In genomic region chr3:171160326-171160725, GRCh38 we compare ENCODE assay signal across 18 cellular contexts.
DNase-seq lines count a peak whose midpoint lies in the region; ATAC-seq and TF ChIP-seq lines count a peak whose summit lies in the region.
"Had no signal": no experiment of that assay in that cellular context is flagged by ENCODE, and none has a peak within 500 bp of the region (broad histone marks: within the 10 kb centered on the region; RNA-seq: fewer than 3 reads in every experiment).

No MANE protein-coding gene starts in this region.

- dilution Hi-C loops in IMR-90 (cut with HindIII; ENCODE audit: low sequenced_read_pairs, unreplicated experiment) = no loop called here

- H3K4me3 ChIP-seq in IMR-90 (ENCODE audit: insufficient read depth, low read depth, low read length) = no peak overlapping the region
- no peak overlapping the region for H3K4me3 ChIP-seq in adipocyte (ENCODE audit: low read length)
- H3K4me3 ChIP-seq in epithelial cell of esophagus (ENCODE audit: low read length) = no peak overlapping the region
- no peak overlapping the region for H3K4me3 ChIP-seq in Peyer's patch
- H3K4me3 ChIP-seq: SJSA1 had no signal

- no peak overlapping the region for H2AK5ac ChIP-seq in IMR-90 (ENCODE audit: low read depth, low read length)

- CTCF ChIA-PET in IMR-90 (lab: Yijun Ruan, JAX) = no interaction called here

- no peaks in the 10 kb centered on the region for H3K79me1 ChIP-seq in IMR-90 (ENCODE audit: low read depth in 1 of 2, low read length in 2 of 2)

- no peak overlapping the region for H2AFZ ChIP-seq in IMR-90 (replicated peaks; ENCODE audit: low read length, poor library complexity)

- H4K5ac ChIP-seq in IMR-90 (ENCODE audit: low read depth, low read length) = no peak overlapping the region

- no peaks in the 10 kb centered on the region for H3K27me3 ChIP-seq in IMR-90 (ENCODE audit: control insufficient read depth, insufficient read depth, low read length)
- H3K27me3 ChIP-seq in adipocyte (replicated peaks; ENCODE audit: control insufficient read depth, insufficient read depth, low read length) = no peaks in the 10 kb centered on the region
- no peaks in the 10 kb centered on the region for H3K27me3 ChIP-seq in Peyer's patch
- H3K27me3 ChIP-seq: SJSA1 had no signal

- H3K4me2 ChIP-seq in IMR-90 (ENCODE audit: low read depth, low read length) = no peak overlapping the region

- no peak overlapping the region for H2BK120ac ChIP-seq in IMR-90 (ENCODE audit: low read depth, low read length)

- peaks cover 5% of the 10 kb centered on the region for H3K9me3 ChIP-seq in IMR-90 (ENCODE audit: control insufficient read depth, insufficient read depth, low read length)
- H3K9me3 ChIP-seq in adipocyte (ENCODE audit: control insufficient read depth, low read length) = peaks cover 7% of the 10 kb centered on the region
- H3K9me3 ChIP-seq in Peyer's patch = no peaks in the 10 kb centered on the region
- H3K9me3 ChIP-seq: SJSA1 had no signal

- peaks cover 5% of the 10 kb centered on the region; the same call in 1 of the 2 replicates for H3K9me1 ChIP-seq in IMR-90 (ENCODE audit: insufficient read depth, low read length)

- intact Hi-C loops in IMR-90 (cut with micrococcal nuclease) = no loop called here

- H2AK9ac ChIP-seq in IMR-90 (replicated peaks; ENCODE audit: low read depth, low read length, poor library complexity) = no peak overlapping the region

- no peaks in the 10 kb centered on the region for H4K20me1 ChIP-seq in IMR-90 (ENCODE audit: insufficient read depth, low read length)

- H3K18ac ChIP-seq in IMR-90 (ENCODE audit: low read depth, low read length) = no peak overlapping the region

- POLR2A ChIA-PET in IMR-90 (lab: Charles Lee; ENCODE audit: unreplicated experiment) = no interaction called here

- no peak overlapping the region for H2BK20ac ChIP-seq in IMR-90 (ENCODE audit: low read depth, low read length)

- H3K23ac ChIP-seq in IMR-90 (ENCODE audit: low read depth, low read length) = no peak overlapping the region

- H3K14ac ChIP-seq in IMR-90 (replicated peaks; ENCODE audit: low read depth, low read length) = no peak overlapping the region

- no peak overlapping the region for H3K56ac ChIP-seq in IMR-90 (ENCODE audit: extremely low read depth, insufficient read depth, low read length)

- in situ Hi-C loops in IMR-90 (cut with MboI; ENCODE audit: low sequenced_read_pairs) = no loop called here

- no peak overlapping the region for H4K91ac ChIP-seq in IMR-90 (ENCODE audit: insufficient read depth, low read depth, low read length)

- no peak overlapping the region for H3K27ac ChIP-seq in IMR-90 (ENCODE audit: insufficient read depth, low read length)
- peak overlapping the region; percentile 72 for H3K27ac ChIP-seq in substantia nigra (ENCODE audit: low read depth, low read length, poor library complexity, severe bottlenecking)
- H3K27ac ChIP-seq in Peyer's patch = no peak overlapping the region
- H3K27ac ChIP-seq: SJSA1 had no signal

- TF ChIP-seq CTCF in IMR-90 (conservative IDR thresholded peaks at IDR 0.05; ENCODE audit: low read depth, low read length) = no peak
- TF ChIP-seq CTCF in epithelial cell of esophagus (IDR thresholded peaks at IDR 0.05; ENCODE audit: insufficient read depth, low read depth, low read length, missing control alignments) = no peak
- no peak for TF ChIP-seq CTCF in Peyer's patch (IDR thresholded peaks at IDR 0.05)

- no peak for TF ChIP-seq RAD21 in IMR-90 (IDR thresholded peaks at IDR 0.05; ENCODE audit: low read length)

- no peak overlapping the region for H2BK5ac ChIP-seq in IMR-90 (ENCODE audit: low read depth, low read length, poor library complexity, severe bottlenecking)

- no peak for TF ChIP-seq POLR2A in IMR-90 (IDR thresholded peaks at IDR 0.05; ENCODE audit: low read depth, low read length)
- TF ChIP-seq POLR2A in Peyer's patch (IDR thresholded peaks at IDR 0.05) = no peak

- no peak overlapping the region for H4K8ac ChIP-seq in IMR-90 (ENCODE audit: low read depth in 2 of 2, low read length in 2 of 2)

- H2BK15ac ChIP-seq in IMR-90 (ENCODE audit: low read depth, low read length) = no peak overlapping the region

- BruUV-seq in IMR-90 (replicated peaks; lab: Mats Ljungman, UMichigan) = no TSS peak

- WGBS in IMR-90 (ENCODE audit: extremely low coverage in 2 of 2, insufficient read length in 1 of 2), 2 experiments = no CpG with 5 or more reads among the region's 1 CpG

- no peak overlapping the region for H3K4ac ChIP-seq in IMR-90 (ENCODE audit: low read depth, low read length)

- H3K9ac ChIP-seq in IMR-90 (ENCODE audit: low read depth, low read length) (no peak overlapping the region), adipocyte (ENCODE audit: low read length) (no peak overlapping the region)

- H3K4me1 ChIP-seq in IMR-90 (ENCODE audit: control insufficient read depth, insufficient read depth, low read length) (no peaks in the 10 kb centered on the region), adipocyte (ENCODE audit: control insufficient read depth, insufficient read depth, low read length) (peaks cover 9% of the 10 kb centered on the region), Peyer's patch (peaks cover 0 to 6% (median 0%) of the 10 kb centered on the region in 4 donors)
- H3K4me1 ChIP-seq: SJSA1 had no signal

- DNase-seq in IMR-90 (no peak), adipocyte (ENCODE audit: low read depth) (peak; percentile 27), epithelial cell of esophagus (ENCODE audit: low read depth) (peak; percentile 45), substantia nigra (lab: John Stamatoyannopoulos, UW) (no peak), RPMI8226 (no peak), NCI-H524 (lab: John Stamatoyannopoulos, UW) (no peak), Peyer's patch (no peak)
- DNase-seq: ACHN; AML-193; COR-L47; GOT3; Karpas-422; MM.1S; NCI-H1417; NCI-H187 treated with DMSO at 0.1 percent for 48 hours; NCI-H446; NK-92 treated with Interleukin-12 subunit alpha and Interleukin-12 subunit beta, amount 100 ng/mL, for 24 hours had no signal

- ATAC-seq in IMR-90 (ENCODE audit: low read depth) = no peak

- H3K36me3 ChIP-seq in IMR-90 (ENCODE audit: control insufficient read depth, insufficient read depth, low read length) = peaks cover 6% of the 10 kb centered on the region
- no peaks in the 10 kb centered on the region for H3K36me3 ChIP-seq in adipocyte (ENCODE audit: control insufficient read depth, insufficient read depth, low read length, severe bottlenecking)
- H3K36me3 ChIP-seq in Peyer's patch = peaks cover 0 to 49% (median 0%) of the 10 kb centered on the region in 3 donors
- H3K36me3 ChIP-seq: SJSA1 had no signal

TF ChIP-seq in IMR-90, 13 proteins besides CTCF, POLR2A, EP300 and RAD21:
- TF ChIP-seq RCOR1 (IDR thresholded peaks at IDR 0.05; ENCODE audit: insufficient replicate concordance, low read length) = no peak
- TF ChIP-seq CEBPB (IDR thresholded peaks at IDR 0.05; ENCODE audit: low read depth, low read length) = peak; percentile 74

Comparison
In these comparisons a context has a peak if more than half of its experiments do, and no peak if none do; other contexts are left out.
1. DNase-seq: peak in adipocyte (single experiment) and epithelial cell of esophagus (single experiment); none in IMR-90 (single experiment), substantia nigra (0 of 49), RPMI8226 (single experiment), NCI-H524 (0 of 2) and Peyer's patch (0 of 3).